Comparison of ENCODE assay signal across 9 cellular contexts in genomic region chr9:35813434-35814105, GRCh38. TPM values are rescaled to one million over a fixed set of nuclear protein-coding genes. Genes with fewer than 3 reads are reported as not detected.
DNase-seq lines count a peak whose midpoint lies in the region; ATAC-seq, FAIRE-seq and TF ChIP-seq lines count a peak whose summit lies in the region.
"Had no signal": no experiment of that assay in that cellular context is flagged by ENCODE, and none has a peak within 500 bp of the region (broad histone marks: within the 10 kb centered on the region; RNA-seq: fewer than 3 reads in every experiment).

No MANE protein-coding gene starts in this region.

- no peaks in the 10 kb centered on the region for H4K20me1 ChIP-seq in astrocyte (ENCODE audit: insufficient read depth, low read length)

- H3K4me2 ChIP-seq in astrocyte (ENCODE audit: low read length), result peak overlapping the region; percentile 95

- H3K4me3 Mint-ChIP-seq in astrocyte (ENCODE audit: unreplicated experiment), result peak overlapping the region; percentile 88

- WGBS in liver, result 59% methylated on average over 10 of the region's 10 CpGs

- FAIRE-seq in astrocyte (lab: Jason Lieb, UNC), result no peak
- FAIRE-seq: TTC549 had no signal

- H3K9ac ChIP-seq in HUES48 (ENCODE audit: low read depth, low read length) (no peak overlapping the region), astrocyte (ENCODE audit: low read length) (peak overlapping the region; percentile 88), liver (ENCODE audit: low read depth in 1 of 2, low read length in 2 of 2) (peak overlapping the region in 1 of 2 donors; percentile 87)

- peaks cover 4% of the 10 kb centered on the region for H3K79me2 ChIP-seq in astrocyte (ENCODE audit: insufficient read depth, low read length)

- peaks cover 7% of the 10 kb centered on the region for H3K27me3 Mint-ChIP-seq in astrocyte (ENCODE audit: low read depth, unreplicated experiment)

- H3K4me1 ChIP-seq in HUES48 (ENCODE audit: control insufficient read depth, insufficient read depth, low read length) (peaks cover 8% of the 10 kb centered on the region), astrocyte (ENCODE audit: insufficient read depth, low read length) (peaks cover 15% of the 10 kb centered on the region), liver (ENCODE audit: control insufficient read depth in 4 of 4, insufficient read depth in 4 of 4, low read length in 3 of 4) (peaks cover 16 to 39% (median 35%) of the 10 kb centered on the region in 4 donors)

- no peak overlapping the region for H2AFZ ChIP-seq in astrocyte (ENCODE audit: low read depth, low read length)

- TF ChIP-seq CTCF in astrocyte (IDR thresholded peaks at IDR 0.05; ENCODE audit: insufficient read depth, low read depth, low read length) (peak; percentile 31), liver (IDR thresholded peaks at IDR 0.05; ENCODE audit: low read depth, low read length, missing input control) (peak; percentile 25)

- H3K27me3 ChIP-seq in HUES48 (ENCODE audit: control insufficient read depth, insufficient read depth, low read length), result no peaks in the 10 kb centered on the region
- H3K27me3 ChIP-seq in astrocyte (ENCODE audit: insufficient read depth, low read length), result no peaks in the 10 kb centered on the region
- H3K27me3 ChIP-seq in liver (ENCODE audit: control insufficient read depth in 4 of 4, insufficient read depth in 4 of 4, low read length in 3 of 4), result no peaks in the 10 kb centered on the region

- peaks cover 8% of the 10 kb centered on the region for H3K36me3 Mint-ChIP-seq in astrocyte (ENCODE audit: low read depth, unreplicated experiment)

- H3K4me3 ChIP-seq in HUES48 (ENCODE audit: low read depth, low read length), result peak overlapping the region; percentile 78
- peak overlapping the region; percentile 84 for H3K4me3 ChIP-seq in astrocyte (ENCODE audit: insufficient read depth, low read depth, low read length)
- H3K4me3 ChIP-seq in liver (ENCODE audit: low read depth in 1 of 3, low read length in 3 of 3), result peak overlapping the region; percentile 2 to 82 (median 30)

- ATAC-seq in GM21526 (IDR thresholded peaks at IDR 0.05; ENCODE audit: low FRiP score, unreplicated experiment) (no peak), HG02973 (IDR thresholded peaks at IDR 0.05; ENCODE audit: unreplicated experiment) (no peak), HG02938 (IDR thresholded peaks at IDR 0.05; ENCODE audit: unreplicated experiment) (no peak)

- peaks cover 7% of the 10 kb centered on the region; the same call in 1 of the 2 replicates for H3K36me3 ChIP-seq in HUES48 (ENCODE audit: control insufficient read depth, insufficient read depth, low read length)
- H3K36me3 ChIP-seq in astrocyte (ENCODE audit: insufficient read depth, low read length), result no peaks in the 10 kb centered on the region
- peaks cover 0 to 2% (median under 1%) of the 10 kb centered on the region in 4 donors for H3K36me3 ChIP-seq in liver (ENCODE audit: control insufficient read depth in 4 of 4, insufficient read depth in 3 of 4, low read depth in 1 of 4, low read length in 3 of 4)

- peak in 1 of 2 donors; percentile 33 for TF ChIP-seq RAD21 in liver (IDR thresholded peaks at IDR 0.05)

- peaks cover 11% of the 10 kb centered on the region for H3K4me1 Mint-ChIP-seq in astrocyte (ENCODE audit: low read depth, unreplicated experiment)

- no peaks in the 10 kb centered on the region for H3K9me3 Mint-ChIP-seq in astrocyte (ENCODE audit: unreplicated experiment)

- H3K27ac ChIP-seq in HUES48 (ENCODE audit: low read depth, low read length) (peak overlapping the region; percentile 93), astrocyte (ENCODE audit: low read depth, low read length) (no peak overlapping the region), liver (ENCODE audit: low read depth in 1 of 2, low read length in 2 of 2) (peak overlapping the region; percentile 95 to 100)

- H3K9me3 ChIP-seq in HUES48 (ENCODE audit: control insufficient read depth, insufficient read depth, low read length) (no peaks in the 10 kb centered on the region), astrocyte (ENCODE audit: insufficient read depth, low read depth, low read length) (no peaks in the 10 kb centered on the region), liver (ENCODE audit: control insufficient read depth in 4 of 4, low read length in 3 of 4) (no peaks in the 10 kb centered on the region)

- DNase-seq in COLO829 (ENCODE audit: low spot score) (peak; percentile 39), astrocyte (ENCODE audit: low read depth) (no peak), germinal center (ENCODE audit: low spot score) (no peak)

- H3K27ac Mint-ChIP-seq in astrocyte (ENCODE audit: unreplicated experiment), result no peak overlapping the region

TF ChIP-seq in liver, 16 proteins besides CTCF, POLR2A, EP300 and RAD21:
- no peak for TF ChIP-seq ZBTB33 (IDR thresholded peaks at IDR 0.05)
- TF ChIP-seq HNF4A (conservative IDR thresholded peaks at IDR 0.05), result no peak
- TF ChIP-seq ATF3 (IDR thresholded peaks at IDR 0.05), result no peak
- no peak for TF ChIP-seq TAF1 (conservative IDR thresholded peaks at IDR 0.05)
- TF ChIP-seq NR2F2 (IDR thresholded peaks at IDR 0.05), result no peak
- no peak for TF ChIP-seq FOXA2 (IDR thresholded peaks at IDR 0.05)
- TF ChIP-seq EGR1 (IDR thresholded peaks at IDR 0.05; ENCODE audit: low read depth in 2 of 2), result no peak
- no peak for TF ChIP-seq JUND (IDR thresholded peaks at IDR 0.05)
- TF ChIP-seq REST (IDR thresholded peaks at IDR 0.05), result no peak
- no peak for TF ChIP-seq HNF4G (IDR thresholded peaks at IDR 0.05)
- no peak for TF ChIP-seq GABPA (IDR thresholded peaks at IDR 0.05 in 1 of 2, conservative IDR thresholded peaks at IDR 0.05 in 1 of 2)
- TF ChIP-seq MAX (IDR thresholded peaks at IDR 0.05), result no peak
- TF ChIP-seq SP1 (IDR thresholded peaks at IDR 0.05), result no peak
- no peak for TF ChIP-seq RXRA (IDR thresholded peaks at IDR 0.05)
- TF ChIP-seq YY1 (IDR thresholded peaks at IDR 0.05), result no peak
- TF ChIP-seq FOXA1 (IDR thresholded peaks at IDR 0.05), result no peak

RNA-seq across cellular contexts. Expression of gene HINT2, which starts 1.3 kb away (rescaled TPM):
- total RNA-seq in astrocyte (22.8 and 23.7 TPM in 2 replicates), liver (10 to 100 TPM; 34.3 to 35.0 TPM)
- 100 to 1,000 TPM; 117 to 176 TPM for polyA plus RNA-seq in liver

RNA-seq across cellular contexts. Expression of gene SPAG8, which starts 1.5 kb away (rescaled TPM):
- total RNA-seq in astrocyte, result 0.46 and 0.52 TPM in 2 replicates
- total RNA-seq in liver, result under 1 TPM; 0.25 to 0.56 TPM
- under 1 TPM; 0.14 TPM for polyA plus RNA-seq in liver

RNA-seq across cellular contexts. Expression of gene FAM221B, which starts 15.0 kb away (rescaled TPM):
- not detected in 2 replicates for total RNA-seq in astrocyte
- total RNA-seq in liver, result not detected
- polyA plus RNA-seq in liver, result under 1 TPM in 1 of 2 donors, not detected in 1; 0.35 TPM

RNA-seq across cellular contexts. Expression of gene TMEM8B, which starts 15.5 kb away (rescaled TPM):
- total RNA-seq in astrocyte, result 8.6 and 8.9 TPM in 2 replicates
- total RNA-seq in liver, result 1 to 10 TPM; 3.1 to 5.4 TPM
- 1 to 10 TPM; 1.1 to 2.3 TPM for polyA plus RNA-seq in liver

RNA-seq across cellular contexts. Expression of gene NPR2, which starts 22.2 kb away (rescaled TPM):
- 24.6 and 26.1 TPM in 2 replicates for total RNA-seq in astrocyte
- 10 to 100 TPM in 1 of 2 donors, 1 to 10 TPM in 1; 9.4 to 17.1 TPM for total RNA-seq in liver
- 10 to 100 TPM in 1 of 2 donors, 1 to 10 TPM in 1; 8.6 to 13.0 TPM for polyA plus RNA-seq in liver

Comparison
In these comparisons a context has a peak if more than half of its experiments do, and no peak if none do; other contexts are left out.
1. H3K4me3 ChIP-seq: peak in every context shown above with its lines; median percentile 84 in astrocyte; 78 in HUES48; 30 in liver.